ENCODE assay signal across 16 cellular contexts in the genomic region with DNA sequence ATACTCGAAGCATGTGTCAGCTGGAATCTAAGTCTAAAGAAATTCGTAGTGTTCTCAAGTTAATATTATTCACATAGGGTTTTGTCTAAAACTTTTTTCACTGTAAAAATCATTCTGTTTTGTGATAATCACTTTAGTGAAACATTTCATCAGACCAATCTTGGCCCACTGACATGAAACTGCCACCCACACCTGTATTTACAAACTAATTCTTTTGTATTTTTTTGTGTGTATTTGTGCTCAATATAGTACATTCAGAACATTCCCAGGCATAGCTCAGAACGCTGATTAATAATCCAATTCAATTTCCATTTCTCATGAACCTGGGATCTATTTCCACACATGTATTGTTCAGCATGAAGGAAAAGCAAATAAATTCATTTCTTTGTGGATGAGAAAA.
DNase-seq lines count a peak whose midpoint lies in the region; ATAC-seq and TF ChIP-seq lines count a peak whose summit lies in the region.
"Had no signal": no experiment of that assay in that cellular context is flagged by ENCODE, and none has a peak within 500 bp of the region (broad histone marks: within the 10 kb centered on the region; RNA-seq: fewer than 3 reads in every experiment).

No MANE protein-coding gene starts in this region.

- no peak overlapping the region for H3K4me2 ChIP-seq in neuronal stem cell (ENCODE audit: insufficient read depth, low read length, poor library complexity, severe bottlenecking)

- H3K4me3 ChIP-seq in body of pancreas (no peak overlapping the region), neuronal stem cell (ENCODE audit: low read length in 2 of 2) (no peak overlapping the region)
- H3K4me3 ChIP-seq: GM23248 had no signal

- H3K9ac ChIP-seq in neuronal stem cell (ENCODE audit: low read depth, low read length, poor library complexity) = no peak overlapping the region
- H3K9ac ChIP-seq: GM23248 had no signal

- H2AFZ ChIP-seq in neuronal stem cell (ENCODE audit: low read length) = peak overlapping the region; percentile 66
- H2AFZ ChIP-seq: GM23248 had no signal

- H2BK120ac ChIP-seq in neuronal stem cell (ENCODE audit: low read depth, low read length) = no peak overlapping the region

- H3K27me3 ChIP-seq in body of pancreas (peaks cover 0 to 3% of the 10 kb centered on the region in 2 donors), neuronal stem cell (ENCODE audit: control insufficient read depth in 3 of 3, insufficient read depth in 3 of 3, low read depth in 1 of 3, low read length in 3 of 3) (no peaks in the 10 kb centered on the region)

- no peak for TF ChIP-seq CTCF in body of pancreas (IDR thresholded peaks at IDR 0.05)

- intact Hi-C loops in body of pancreas (cut with DNase I) (no loop called here), left ventricle myocardium superior (cut with micrococcal nuclease) (no loop called here)

- H3K14ac ChIP-seq in neuronal stem cell (ENCODE audit: low read length) = no peak overlapping the region

- H2AK5ac ChIP-seq in neuronal stem cell (ENCODE audit: low read depth, low read length) = no peak overlapping the region

- ATAC-seq in body of pancreas (peak; percentile 59), HG02610 (IDR thresholded peaks at IDR 0.05; ENCODE audit: unreplicated experiment) (no peak), left ventricle myocardium superior (no peak)

- peaks cover 12% of the 10 kb centered on the region for H3K4me1 ChIP-seq in body of pancreas
- peaks cover 0 to 7% of the 10 kb centered on the region in 2 donors for H3K4me1 ChIP-seq in neuronal stem cell (ENCODE audit: control insufficient read depth in 2 of 2, insufficient read depth in 1 of 2, low read depth in 1 of 2, low read length in 2 of 2)

- H3K4ac ChIP-seq in neuronal stem cell (ENCODE audit: low read length) = no peak overlapping the region

- no peak overlapping the region for H4K8ac ChIP-seq in neuronal stem cell (ENCODE audit: low read depth, low read length)

- H3K27ac ChIP-seq in body of pancreas (peak overlapping the region in 1 of 4 donors; percentile 0), neuronal stem cell (replicated peaks; ENCODE audit: low read length) (no peak overlapping the region)
- H3K27ac ChIP-seq: 22Rv1, GM23248 had no signal

- no peak overlapping the region for H2BK5ac ChIP-seq in neuronal stem cell (ENCODE audit: low read length)

- H3K36me3 ChIP-seq in body of pancreas (replicated peaks in 1 of 2; ENCODE audit: insufficient read depth in 1 of 2, low read depth in 2 of 2) (no peaks in the 10 kb centered on the region), neuronal stem cell (replicated peaks in 1 of 2; ENCODE audit: control insufficient read depth in 2 of 2, insufficient read depth in 2 of 2, low read length in 2 of 2) (no peaks in the 10 kb centered on the region)

- H3K9me3 ChIP-seq in body of pancreas = no peaks in the 10 kb centered on the region
- no peaks in the 10 kb centered on the region for H3K9me3 ChIP-seq in neuronal stem cell (replicated peaks in 1 of 2; ENCODE audit: control insufficient read depth in 2 of 2, insufficient read depth in 1 of 2, low read depth in 1 of 2, low read length in 2 of 2)

- DNase-seq in Ammon's horn (ENCODE audit: low spot score) = peak; percentile 3
- DNase-seq in body of pancreas = peak in 3 of 4 donors; percentile 10 to 41 (median 13)
- DNase-seq in neuronal stem cell (ENCODE audit: low spot score) = no peak
- no peak for DNase-seq in SHP77 (lab: John Stamatoyannopoulos, UW)
- DNase-seq in left ventricle myocardium superior = no peak
- DNase-seq: C1 segment of cervical spinal cord; Calu3; CD4-positive, alpha-beta memory T cell; COR-L47; DMS53; DMS79 treated with DMSO at 0.1 percent for 48 hours; GM23248; H7; HCEC 1CT had no signal

- no peak overlapping the region for H4K91ac ChIP-seq in neuronal stem cell (ENCODE audit: low read depth, low read length, poor library complexity)

- WGBS in body of pancreas, 2 donors = 19 to 28% methylated on average over 3 of the region's 3 CpGs
- no CpG with 5 or more reads among the region's 3 CpGs for WGBS in neuronal stem cell (ENCODE audit: extremely low coverage in 2 of 2, insufficient read length in 2 of 2, insufficient replicate concordance in 1 of 2), 2 donors

- H3K79me1 ChIP-seq in neuronal stem cell (ENCODE audit: low read depth, low read length) = no peaks in the 10 kb centered on the region

- H2BK15ac ChIP-seq in neuronal stem cell (ENCODE audit: low read length) = no peak overlapping the region

- no peak overlapping the region for H3K23ac ChIP-seq in neuronal stem cell (ENCODE audit: low read depth, low read length, poor library complexity)

- no peak overlapping the region for H2BK12ac ChIP-seq in neuronal stem cell (ENCODE audit: low read length)

- no peak overlapping the region for H3K18ac ChIP-seq in neuronal stem cell (ENCODE audit: low read length)

- TF ChIP-seq POLR2A in body of pancreas (IDR thresholded peaks at IDR 0.05) = no peak

Comparison
In these comparisons a context has a peak if more than half of its experiments do, and no peak if none do; other contexts are left out.
1. DNase-seq: peak in Ammon's horn (single experiment) and body of pancreas (3 of 4); none in neuronal stem cell (single experiment), SHP77 (0 of 2) and left ventricle myocardium superior (single experiment).